In genomic region chr20:25539742-25540201, GRCh38 we compare ENCODE assay signal across 11 cellular contexts. TPM values are rescaled to one million over a fixed set of nuclear protein-coding genes. Genes with fewer than 3 reads are reported as not detected.
DNase-seq lines count a peak whose midpoint lies in the region; TF ChIP-seq lines count a peak whose summit lies in the region.
"Had no signal": no experiment of that assay in that cellular context is flagged by ENCODE, and none has a peak within 500 bp of the region (broad histone marks: within the 10 kb centered on the region; RNA-seq: fewer than 3 reads in every experiment).

No MANE protein-coding gene starts in this region.

- no peaks in the 10 kb centered on the region for H3K36me3 ChIP-seq in esophagus (ENCODE audit: control insufficient read depth in 2 of 2, insufficient read depth in 2 of 2, low read length in 1 of 2)
- H3K36me3 ChIP-seq in uterus, result no peaks in the 10 kb centered on the region

- DNase-seq in NCI-H2227 (lab: John Stamatoyannopoulos, UW; ENCODE audit: unreplicated experiment) (peak; percentile 14), NCI-H2227 treated with DMSO at 0.1 percent for 48 hours (lab: John Stamatoyannopoulos, UW) (no peak), midbrain (lab: John Stamatoyannopoulos, UW) (peak; percentile 53), uterus (no peak), NCI-H128 (lab: John Stamatoyannopoulos, UW; ENCODE audit: unreplicated experiment) (no peak), mucosa of gallbladder (ENCODE audit: low spot score) (no peak)
- DNase-seq in activated effector memory CD4-positive, alpha-beta T cell treated with Interleukin-2 at 50 U/mL for 16 hours, result no peak
- DNase-seq: activated CD4-positive, CD25-positive, alpha-beta regulatory T cell; activated naive CD8-positive, alpha-beta T cell treated with anti-CD3 and anti-CD28 coated beads, Interleukin-2, amount 10 ng/mL, durations not matched to agents 7 days and 5 days; NK-92 treated with Interleukin-12 subunit alpha and Interleukin-12 subunit beta, amount 100 ng/mL, for 24 hours had no signal

- H3K27me3 ChIP-seq in esophagus (ENCODE audit: control insufficient read depth in 1 of 2, insufficient read depth in 2 of 2, low read length in 2 of 2), result no peaks in the 10 kb centered on the region
- no peaks in the 10 kb centered on the region for H3K27me3 ChIP-seq in uterus

- H3K9me3 ChIP-seq in esophagus (ENCODE audit: control insufficient read depth in 2 of 2, insufficient read depth in 1 of 2, low read depth in 1 of 2, low read length in 1 of 2) (no peaks in the 10 kb centered on the region), uterus (no peaks in the 10 kb centered on the region)

- TF ChIP-seq POLR2A in uterus (IDR thresholded peaks at IDR 0.05), result no peak

- H3K4me1 ChIP-seq in esophagus (ENCODE audit: control insufficient read depth in 2 of 2, insufficient read depth in 2 of 2, low read length in 1 of 2), result peaks cover 0 to 11% of the 10 kb centered on the region in 2 donors
- peaks cover 0 to 9% of the 10 kb centered on the region in 2 donors for H3K4me1 ChIP-seq in uterus

- H3K4me3 ChIP-seq in esophagus (ENCODE audit: low read depth in 1 of 2, low read length in 2 of 2) (peak overlapping the region; percentile 8 to 29), uterus (peak overlapping the region; percentile 16 to 28)

- intact Hi-C loops in uterus (cut with DNase I; ENCODE audit: low total_unique reads), result no loop called here

- WGBS in esophagus, 2 donors, result 36 to 52% methylated on average over 10 of the region's 10 CpGs

- no peak for TF ChIP-seq CTCF in uterus (IDR thresholded peaks at IDR 0.05)

- H3K27ac ChIP-seq in esophagus (ENCODE audit: low read depth in 2 of 2, low read length in 1 of 2) (peak overlapping the region in 1 of 2 donors; percentile 4), uterus (peak overlapping the region in 1 of 2 donors; percentile 53)

RNA-seq across cellular contexts. Expression of gene NINL, which starts 45.6 kb away (rescaled TPM):
- polyA plus RNA-seq in esophagus, result 1 to 10 TPM; 5.5 to 9.9 TPM
- total RNA-seq in uterus (10 to 100 TPM in 3 of 4 donors, 1 to 10 TPM in 1; 5.0 to 22.3 (median 14.7) TPM), mucosa of gallbladder (20.8 TPM)

Comparison
In these comparisons a context has a peak if more than half of its experiments do, and no peak if none do; other contexts are left out.
1. DNase-seq: peak in NCI-H2227 (single experiment) and midbrain (single experiment); none in NCI-H2227 treated with DMSO at 0.1 percent for 48 hours (single experiment), uterus (0 of 2), NCI-H128 (single experiment), mucosa of gallbladder (single experiment) and activated effector memory CD4-positive, alpha-beta T cell treated with Interleukin-2 at 50 U/mL for 16 hours (single experiment).